Comparison of ENCODE assay signal across 8 cellular contexts in the genomic region with DNA sequence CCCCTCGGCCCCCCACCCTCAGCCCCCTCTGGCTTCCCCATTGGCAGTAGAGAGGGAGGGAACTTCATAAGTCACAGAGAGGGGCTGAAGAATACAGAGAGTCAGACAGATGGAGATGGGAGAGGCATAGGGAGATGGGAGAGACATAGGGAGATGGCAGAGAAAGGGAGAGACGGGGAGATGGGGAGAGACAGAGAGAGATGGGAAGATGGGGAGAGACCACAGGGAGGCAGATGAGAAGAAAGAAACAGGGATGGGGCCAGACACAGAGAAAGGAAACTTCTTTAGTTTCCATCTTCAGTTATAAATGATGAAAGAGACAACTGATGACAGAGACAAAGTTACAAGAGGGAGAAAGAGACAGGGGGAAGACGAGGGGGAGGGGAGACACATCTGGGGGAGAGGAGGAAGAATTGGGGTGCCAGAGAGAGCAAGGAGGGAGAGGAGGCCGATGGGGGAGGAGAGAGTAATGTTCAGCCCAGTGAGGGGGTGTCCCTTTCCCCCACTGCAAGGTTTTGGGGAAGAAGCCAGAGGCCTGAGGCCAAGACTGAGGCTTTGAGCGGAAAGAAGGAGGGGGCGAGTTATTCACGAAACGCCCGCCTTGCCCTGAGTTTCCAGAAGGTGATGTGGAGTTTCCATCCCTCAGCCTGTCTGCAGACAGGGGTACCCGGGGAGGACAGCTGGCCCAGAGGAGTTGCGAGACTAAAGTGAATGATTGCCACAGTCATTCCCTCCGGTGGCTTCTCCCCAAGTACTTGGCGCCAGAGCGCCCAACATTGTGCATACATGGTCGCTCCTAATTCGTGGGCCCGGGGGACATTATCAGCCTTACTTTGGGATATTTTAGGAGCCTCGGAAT. TPM values are rescaled to one million over a fixed set of nuclear protein-coding genes. Genes with fewer than 3 reads are reported as not detected.
DNase-seq lines count a peak whose midpoint lies in the region; ATAC-seq, FAIRE-seq and TF ChIP-seq lines count a peak whose summit lies in the region.

No MANE protein-coding gene starts in this region.

- H3K27ac Mint-ChIP-seq in WTC11, result no peak overlapping the region

- no peaks in the 10 kb centered on the region for H3K9me3 ChIP-seq in esophagus (ENCODE audit: control insufficient read depth in 2 of 2, insufficient read depth in 1 of 2, low read depth in 1 of 2, low read length in 1 of 2)

- H3K4me3 Mint-ChIP-seq in WTC11, result peak overlapping the region; percentile 95

- POLR2A ChIA-PET in WTC11 (lab: Charles Lee), result interaction anchor here (0.6 to 1.6 kb wide), 5 partner anchors 9 to 86 kb away, joined by 3 to 9 read pairs (median 3); a partner anchor contains a TSS

- DNase-seq in GM12865 (ENCODE audit: low read depth) (peak; percentile 85), WTC11 (ENCODE audit: low spot score) (no peak), D721Med (ENCODE audit: insufficient read length, low spot score) (no peak), COLO829 (ENCODE audit: low spot score) (no peak)
- DNase-seq in stimulated activated CD4-positive, alpha-beta T cell treated with anti-CD3 and anti-CD28 coated beads, Interleukin-1b, Interleukin-23, amount 100 ng/mL, for 24 hours (ENCODE audit: low read depth in 4 of 4, low spot score in 1 of 4), result peak in 3 of 4 experiments; percentile 69 to 82 (median 72)

- TF ChIP-seq CTCF in GM12865 (IDR thresholded peaks at IDR 0.05; ENCODE audit: insufficient read depth, low read depth, low read length, missing control alignments) (no peak), WTC11 (IDR thresholded peaks at IDR 0.05) (no peak), D721Med (IDR thresholded peaks at IDR 0.05; ENCODE audit: insufficient read depth, missing control alignments) (no peak)

- CTCF ChIA-PET in WTC11 (lab: Charles Lee), result interaction anchor here (0.6 to 1.4 kb wide), 6 partner anchors 78 to 367 kb away, joined by 3 to 5 read pairs (median 3); no protein-coding TSS in a partner anchor

- H3K4me3 ChIP-seq in GM12865 (ENCODE audit: low read depth, low read length) (peak overlapping the region; percentile 91), esophagus (ENCODE audit: low read depth in 1 of 2, low read length in 2 of 2) (no peak overlapping the region)

- H3K4me1 ChIP-seq in esophagus (ENCODE audit: control insufficient read depth in 2 of 2, insufficient read depth in 2 of 2, low read length in 1 of 2), result peaks cover 0 to 8% of the 10 kb centered on the region in 2 donors

- no peaks in the 10 kb centered on the region for H3K9me3 Mint-ChIP-seq in WTC11

- peaks cover 10% of the 10 kb centered on the region for H3K4me1 Mint-ChIP-seq in WTC11

- FAIRE-seq in D721Med (lab: Jason Lieb, UNC), result no peak

- peaks cover 1% of the 10 kb centered on the region; the same call in 1 of the 2 replicates for H3K27me3 Mint-ChIP-seq in WTC11 (ENCODE audit: low read depth)

- peaks cover 34% of the 10 kb centered on the region for H3K36me3 Mint-ChIP-seq in WTC11

- ATAC-seq in HG03097 (IDR thresholded peaks at IDR 0.05; ENCODE audit: low FRiP score, unreplicated experiment), result peak; percentile 24
- ATAC-seq in WTC11, result no peak
- no peak for ATAC-seq in HG02938 (IDR thresholded peaks at IDR 0.05; ENCODE audit: unreplicated experiment)

- peaks cover 11 to 25% of the 10 kb centered on the region in 2 donors for H3K36me3 ChIP-seq in esophagus (ENCODE audit: control insufficient read depth in 2 of 2, insufficient read depth in 2 of 2, low read length in 1 of 2)

- no peaks in the 10 kb centered on the region for H3K27me3 ChIP-seq in esophagus (ENCODE audit: control insufficient read depth in 1 of 2, insufficient read depth in 2 of 2, low read length in 2 of 2)

- 37 to 41% methylated on average over 18 of the region's 18 CpGs for WGBS in esophagus, 2 donors

- peak overlapping the region; percentile 62 to 77 for H3K27ac ChIP-seq in esophagus (ENCODE audit: low read depth in 2 of 2, low read length in 1 of 2)

TF ChIP-seq in WTC11, 78 proteins besides CTCF, POLR2A, EP300 and RAD21:
- no peak for TF ChIP-seq ZNF121 (CRISPR knock-in tag; IDR thresholded peaks at IDR 0.05)
- 0 out of 2 replicates have a peak, but pooled peaks have one; percentile 0 for TF ChIP-seq CBFB (CRISPR knock-in tag; IDR thresholded peaks at IDR 0.05; ENCODE audit: low read depth)
- 0 out of 2 replicates have a peak, but pooled peaks have one; percentile 44 for TF ChIP-seq NFATC4 (CRISPR knock-in tag; IDR thresholded peaks at IDR 0.05)

RNA-seq across cellular contexts. Expression of a gene that starts 0.7 kb away (rescaled TPM):
- total RNA-seq in WTC11 (2021), result 74.1 to 83.7 TPM (median 80.8 TPM) in 3 replicates
- 10 to 100 TPM; 41.6 to 64.7 TPM for polyA plus RNA-seq in esophagus

RNA-seq across cellular contexts. Expression of a gene that starts 3.0 kb away (rescaled TPM):
- total RNA-seq in WTC11 (2021), result 0.21 to 0.30 TPM (median 0.28 TPM) in 3 replicates
- polyA plus RNA-seq in esophagus, result under 1 TPM; 0.28 to 0.47 TPM

RNA-seq across cellular contexts. Expression of a gene that starts 6.0 kb away (rescaled TPM):
- total RNA-seq in WTC11 (2021), result 21.0 to 21.5 TPM (median 21.2 TPM) in 3 replicates
- 10 to 100 TPM in 1 of 2 donors, 1 to 10 TPM in 1; 6.6 to 12.8 TPM for polyA plus RNA-seq in esophagus

RNA-seq across cellular contexts. Expression of a gene that starts 14.2 kb away (rescaled TPM):
- total RNA-seq in WTC11 (2021), result 318 to 333 TPM (median 323 TPM) in 3 replicates
- 100 to 1,000 TPM in 1 of 2 donors, 10 to 100 TPM in 1; 85.4 to 163 TPM for polyA plus RNA-seq in esophagus

RNA-seq across cellular contexts. Expression of a gene that starts 19.4 kb away (rescaled TPM):
- total RNA-seq in WTC11 (2021), result 22.5 to 28.4 TPM (median 23.0 TPM) in 3 replicates
- polyA plus RNA-seq in esophagus, result 10 to 100 TPM; 15.7 to 22.9 TPM

Comparison
In these comparisons a context has a peak if more than half of its experiments do, and no peak if none do; other contexts are left out.
1. DNase-seq: peak in GM12865 (single experiment) and stimulated activated CD4-positive, alpha-beta T cell treated with anti-CD3 and anti-CD28 coated beads, Interleukin-1b, Interleukin-23, amount 100 ng/mL, for 24 hours (3 of 4); none in WTC11 (single experiment), D721Med (single experiment) and COLO829 (single experiment).